Comparison of ENCODE assay signal across 8 cellular contexts in genomic region chr5:15008476-15008875, GRCh38.
DNase-seq lines count a peak whose midpoint lies in the region; ATAC-seq and TF ChIP-seq lines count a peak whose summit lies in the region.

No MANE protein-coding gene starts in this region.

- DNase-seq in GM04504 (ENCODE audit: low read depth) (peak; percentile 89), RKO (ENCODE audit: low spot score) (peak; percentile 88), foreskin fibroblast (peak; percentile 96 to 98), psoas muscle (peak; percentile 90 to 92), hippocampal formation (lab: John Stamatoyannopoulos, UW) (no peak), activated gamma-delta T cell treated with Interleukin-2 at 50 U/mL for 16 hours (no peak), T-cell (no peak)

- no peak overlapping the region for H3K4me3 Mint-ChIP-seq in T-cell

- H3K9me3 Mint-ChIP-seq in T-cell: no peaks in the 10 kb centered on the region

- ATAC-seq in psoas muscle (peak; percentile 88 to 97 (median 94)), HG02852 (IDR thresholded peaks at IDR 0.05; ENCODE audit: unreplicated experiment) (no peak), T-cell (replicated peaks in 1 of 4) (no peak)

- no peaks in the 10 kb centered on the region for H3K36me3 Mint-ChIP-seq in T-cell

- 29 to 34% (median 30%) methylated on average over 8 of the region's 8 CpGs for WGBS in psoas muscle, 3 donors

- no peak overlapping the region for H3K27ac Mint-ChIP-seq in T-cell

- POLR2A ChIA-PET in T-cell (lab: Charles Lee): no interaction called here

- intact Hi-C loops in psoas muscle (cut with DNase I): loop anchor here in 1 of 2 donors (5.0 kb wide), 1 partner anchor 136 kb away; the partner anchor contains the start of gene ANKH

- H3K4me3 ChIP-seq in foreskin fibroblast (ENCODE audit: low read depth in 1 of 2, low read length in 2 of 2) (no peak overlapping the region), psoas muscle (no peak overlapping the region)

- no peaks in the 10 kb centered on the region for H3K9me3 ChIP-seq in psoas muscle

- peaks cover 11% of the 10 kb centered on the region for H3K4me1 ChIP-seq in psoas muscle

- no peaks in the 10 kb centered on the region for H3K36me3 ChIP-seq in psoas muscle (ENCODE audit: insufficient read depth in 1 of 2, low read depth in 1 of 2)

- no peak for TF ChIP-seq CTCF in foreskin fibroblast (IDR thresholded peaks at IDR 0.05; ENCODE audit: low read depth, low read length)
- no peak for TF ChIP-seq CTCF in psoas muscle (IDR thresholded peaks at IDR 0.05)

- H3K4me1 Mint-ChIP-seq in T-cell: peaks cover 0 to 1% (median 0%) of the 10 kb centered on the region in 3 donors

- H3K27ac ChIP-seq in psoas muscle: peak overlapping the region; percentile 59

- no peaks in the 10 kb centered on the region for H3K27me3 ChIP-seq in psoas muscle (ENCODE audit: insufficient read depth in 3 of 3, low read length in 2 of 3)

- H3K27me3 Mint-ChIP-seq in T-cell: no peaks in the 10 kb centered on the region

- CTCF ChIA-PET in T-cell (lab: Charles Lee): no interaction called here

Comparison
In these comparisons a context has a peak if more than half of its experiments do, and no peak if none do; other contexts are left out.
1. DNase-seq: peak in GM04504 (single experiment), RKO (single experiment), foreskin fibroblast (2 of 2) and psoas muscle (2 of 2); none in hippocampal formation (0 of 2), activated gamma-delta T cell treated with Interleukin-2 at 50 U/mL for 16 hours (single experiment) and T-cell (0 of 34).
2. ATAC-seq: peak in psoas muscle (4 of 4); none in HG02852 (single experiment) and T-cell (0 of 4).